14 cellular contexts compared by ENCODE assay signal in the genomic region with DNA sequence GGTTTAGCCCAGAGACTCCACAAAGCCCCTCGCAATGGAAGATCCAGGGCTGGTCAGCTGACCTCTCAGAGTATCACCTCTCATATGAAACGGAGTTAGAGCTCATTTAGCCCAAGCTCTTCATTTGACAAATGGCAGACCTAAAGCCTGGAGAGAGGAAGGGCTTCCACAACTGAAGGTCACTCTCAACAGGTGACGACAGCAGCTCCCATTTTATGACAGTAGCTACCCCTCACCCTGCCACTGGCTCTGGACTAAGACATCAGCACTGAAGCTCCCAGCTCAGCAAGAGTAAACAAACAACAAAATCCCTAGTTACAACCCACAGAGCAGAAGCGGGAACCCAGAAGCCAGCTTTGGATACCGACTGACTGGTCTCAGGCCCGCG.
"Had no signal": no experiment of that assay in that cellular context is flagged by ENCODE, and none has a peak within 500 bp of the region (broad histone marks: within the 10 kb centered on the region; RNA-seq: fewer than 3 reads in every experiment).

No MANE protein-coding gene starts in this region.

- H3K27me3 Mint-ChIP-seq: activated CD4-positive, alpha-beta T cell treated with anti-CD3 and anti-CD28 coated beads, Interleukin-2, amount 10 ng/mL, durations not matched to agents 24 days and 14 days; central memory CD8-positive, alpha-beta T cell; naive thymus-derived CD8-positive, alpha-beta T cell had no signal

- H3K4me3 Mint-ChIP-seq: activated CD4-positive, alpha-beta T cell treated with anti-CD3 and anti-CD28 coated beads, Interleukin-2, amount 10 ng/mL, durations not matched to agents 24 days and 14 days; central memory CD8-positive, alpha-beta T cell; naive thymus-derived CD8-positive, alpha-beta T cell had no signal

- H3K27ac ChIP-seq: epithelial cell of prostate had no signal

- H3K27me3 ChIP-seq: body of pancreas, thyroid gland had no signal

- H3K4me3 ChIP-seq: body of pancreas, thyroid gland had no signal

- H3K9me3 Mint-ChIP-seq: activated CD4-positive, alpha-beta T cell treated with anti-CD3 and anti-CD28 coated beads, Interleukin-2, amount 10 ng/mL, durations not matched to agents 24 days and 14 days; activated T-helper 2 cell treated with anti-CD3 and anti-CD28 coated beads, Interferon-gamma antibody, Interleukin-2, Interleukin-4, amounts not matched to agents 10 μg/mL and 5 μg/mL and 100 μg/mL, durations not matched to agents 14 hours and 24 hours and 36 hours; central memory CD8-positive, alpha-beta T cell; naive thymus-derived CD8-positive, alpha-beta T cell had no signal

- ATAC-seq: body of pancreas; naive thymus-derived CD8-positive, alpha-beta T cell had no signal

- H3K9me3 ChIP-seq: body of pancreas, thyroid gland had no signal

- H3K27ac Mint-ChIP-seq: activated CD4-positive, alpha-beta T cell treated with anti-CD3 and anti-CD28 coated beads, Interleukin-2, amount 10 ng/mL, durations not matched to agents 24 days and 14 days; activated T-helper 2 cell treated with anti-CD3 and anti-CD28 coated beads, Interferon-gamma antibody, Interleukin-2, Interleukin-4, amounts not matched to agents 10 μg/mL and 5 μg/mL and 100 μg/mL, durations not matched to agents 14 hours and 24 hours and 36 hours had no signal

- DNase-seq: activated CD4-positive, alpha-beta T cell treated with anti-CD3 and anti-CD28 coated beads, Interleukin-2, amount 10 ng/mL, durations not matched to agents 24 days and 14 days; activated naive CD4-positive, alpha-beta T cell treated with anti-CD3 and anti-CD28 coated beads, Interleukin-2, amount 50 U/mL, for 16 hours; body of pancreas; cortex of kidney; effector memory CD4-positive, alpha-beta T cell; naive thymus-derived CD8-positive, alpha-beta T cell; occipital lobe; stimulated activated CD4-positive, alpha-beta T cell treated with anti-CD3 and anti-CD28 coated beads, Interleukin-15, amount 100 ng/mL, for 24 hours; stimulated activated CD4-positive, alpha-beta T cell treated with anti-CD3 and anti-CD28 coated beads, Interleukin-4, amount 100 ng/mL, for 4 hours; T1000 had no signal
